In the genomic region with DNA sequence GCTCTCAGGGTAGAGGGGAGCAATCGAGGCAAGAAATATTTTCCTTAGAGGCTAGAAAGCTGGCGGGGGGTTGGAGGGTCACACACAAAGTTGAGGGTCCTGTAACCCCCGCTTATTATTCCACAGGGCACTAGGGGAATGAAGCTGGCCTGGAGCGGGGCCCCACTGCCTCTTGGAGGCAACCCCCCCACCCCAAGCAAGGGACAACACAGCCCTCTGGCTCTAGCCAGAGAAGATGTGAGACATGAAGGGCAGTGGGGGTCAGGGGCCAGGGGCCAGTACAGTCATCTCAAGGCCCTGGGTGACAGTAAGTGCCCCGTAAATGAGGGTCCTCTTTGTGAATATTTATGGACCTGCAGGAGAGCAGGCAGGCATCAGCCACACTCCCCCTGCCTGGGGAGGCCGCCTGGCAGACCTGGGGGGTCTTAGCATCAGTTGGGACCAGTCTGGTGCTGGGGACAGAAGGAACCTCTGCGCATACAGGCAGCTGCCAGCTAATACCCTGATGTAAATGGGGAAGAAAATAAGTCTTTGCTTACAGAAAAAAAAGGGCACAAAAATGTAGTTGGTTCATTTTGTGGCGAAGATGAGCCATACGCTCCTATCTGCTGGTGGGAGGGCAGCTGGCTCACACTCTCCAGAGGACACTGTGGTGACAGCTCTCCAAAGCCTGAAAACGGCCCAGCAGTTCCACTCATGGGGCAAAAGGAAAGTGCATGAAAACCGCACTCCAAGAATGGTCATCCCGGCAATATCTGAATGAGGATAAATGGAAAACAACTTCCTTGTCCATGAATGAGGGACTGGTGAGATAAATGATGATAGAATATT, we compare ENCODE assay signal across 11 cellular contexts. TPM values are rescaled to one million over a fixed set of nuclear protein-coding genes. Genes with fewer than 3 reads are reported as not detected.
A peak's percentile ranks its signal among the peaks of the same experiment; 100 is the strongest.
DNase-seq lines count a peak whose midpoint lies in the region; ATAC-seq and TF ChIP-seq lines count a peak whose summit lies in the region.
"Had no signal": no experiment of that assay in that cellular context is flagged by ENCODE, and none has a peak within 500 bp of the region (broad histone marks: within the 10 kb centered on the region; RNA-seq: fewer than 3 reads in every experiment).

No MANE protein-coding gene starts in this region.

- peak; percentile 7 to 42 for DNase-seq in NOMO-1 (lab: John Stamatoyannopoulos, UW; ENCODE audit: unreplicated experiment in 2 of 2)
- no peak for DNase-seq in NOMO-1 treated with dmso at 0.1 percent for 144 hours (lab: John Stamatoyannopoulos, UW; ENCODE audit: unreplicated experiment)
- peak; percentile 37 for DNase-seq in fibroblast of villous mesenchyme (ENCODE audit: low read depth)
- peak; percentile 26 to 49 (median 32) for DNase-seq in stimulated activated CD4-positive, alpha-beta T cell treated with anti-CD3 and anti-CD28 coated beads, TNF-alpha, amount 100 ng/mL, for 48 hours (ENCODE audit: low read depth in 3 of 3)
- DNase-seq in NCI-H69 (lab: John Stamatoyannopoulos, UW), result no peak
- no peak for DNase-seq in AG08396 (ENCODE audit: low spot score)
- DNase-seq: 8988T, caudate nucleus, NCI-H1105 treated with DMSO at 0.1 percent for 48 hours had no signal

- no peak for TF ChIP-seq CTCF in fibroblast of villous mesenchyme (IDR thresholded peaks at IDR 0.05; ENCODE audit: insufficient read depth, low read depth, low read length)

- no peaks in the 10 kb centered on the region for H3K27me3 Mint-ChIP-seq in T-helper 1 cell treated with Interleukin-12 subunit alpha and Interleukin-12 subunit beta and Interleukin-4 antibody, amounts not matched to agents 30 μg/mL and 1 μg/mL, for 36 hours (ENCODE audit: low read depth)

- H3K27ac Mint-ChIP-seq in T-helper 1 cell treated with Interleukin-12 subunit alpha and Interleukin-12 subunit beta and Interleukin-4 antibody, amounts not matched to agents 30 μg/mL and 1 μg/mL, for 36 hours, result peak overlapping the region; percentile 67

- peaks cover 12% of the 10 kb centered on the region for H3K4me1 Mint-ChIP-seq in T-helper 1 cell treated with Interleukin-12 subunit alpha and Interleukin-12 subunit beta and Interleukin-4 antibody, amounts not matched to agents 30 μg/mL and 1 μg/mL, for 36 hours (ENCODE audit: low read depth)

- H3K4me3 Mint-ChIP-seq in T-helper 1 cell treated with Interleukin-12 subunit alpha and Interleukin-12 subunit beta and Interleukin-4 antibody, amounts not matched to agents 30 μg/mL and 1 μg/mL, for 36 hours, result peak overlapping the region; percentile 31

- H3K4me3 ChIP-seq in fibroblast of villous mesenchyme (ENCODE audit: low read depth, low read length), result no peak overlapping the region

- H3K9me3 Mint-ChIP-seq in T-helper 1 cell treated with Interleukin-12 subunit alpha and Interleukin-12 subunit beta and Interleukin-4 antibody, amounts not matched to agents 30 μg/mL and 1 μg/mL, for 36 hours, result no peaks in the 10 kb centered on the region

- ATAC-seq in HG02870 (IDR thresholded peaks at IDR 0.05; ENCODE audit: unreplicated experiment), result no peak

- peaks cover 11% of the 10 kb centered on the region for H3K36me3 Mint-ChIP-seq in T-helper 1 cell treated with Interleukin-12 subunit alpha and Interleukin-12 subunit beta and Interleukin-4 antibody, amounts not matched to agents 30 μg/mL and 1 μg/mL, for 36 hours (ENCODE audit: low read depth)

RNA-seq across cellular contexts. Expression of a gene that starts 21.9 kb away (rescaled TPM):
- 2.6 and 3.9 TPM in 2 replicates for total RNA-seq in fibroblast of villous mesenchyme

RNA-seq across cellular contexts. Expression of a gene that starts 42.7 kb away (rescaled TPM):
- total RNA-seq in fibroblast of villous mesenchyme, result 44.1 and 57.0 TPM in 2 replicates

Comparison
In these comparisons a context has a peak if more than half of its experiments do, and no peak if none do; other contexts are left out.
1. DNase-seq: peak in NOMO-1 (2 of 2), fibroblast of villous mesenchyme (single experiment) and stimulated activated CD4-positive, alpha-beta T cell treated with anti-CD3 and anti-CD28 coated beads, TNF-alpha, amount 100 ng/mL, for 48 hours (3 of 3); none in NOMO-1 treated with dmso at 0.1 percent for 144 hours (single experiment), NCI-H69 (single experiment) and AG08396 (single experiment).